ENCODE assay signal across 1 cellular context in the genomic region with DNA sequence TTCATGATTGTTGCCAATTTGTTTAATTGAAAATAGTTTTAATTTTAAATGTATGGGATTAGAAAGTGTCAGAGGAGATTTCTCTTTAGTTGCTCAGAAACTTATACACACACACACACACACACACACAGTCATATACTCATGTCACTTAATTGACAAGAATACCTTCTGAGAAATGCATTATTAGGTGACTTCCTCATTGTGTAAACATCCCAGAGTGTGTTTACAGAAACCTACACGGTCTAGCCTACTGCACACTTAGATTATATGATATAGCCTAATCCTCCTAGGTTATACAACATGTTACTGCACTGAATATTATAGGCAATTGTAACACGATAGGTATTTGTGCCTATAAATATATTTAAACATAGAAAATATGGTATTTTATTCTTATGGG.
TF ChIP-seq lines count a peak whose summit lies in the region.

No MANE protein-coding gene starts in this region.

TF ChIP-seq in H1, 55 proteins besides CTCF, POLR2A, EP300 and RAD21 (continued from another document):
- TF ChIP-seq, protein P1, sequence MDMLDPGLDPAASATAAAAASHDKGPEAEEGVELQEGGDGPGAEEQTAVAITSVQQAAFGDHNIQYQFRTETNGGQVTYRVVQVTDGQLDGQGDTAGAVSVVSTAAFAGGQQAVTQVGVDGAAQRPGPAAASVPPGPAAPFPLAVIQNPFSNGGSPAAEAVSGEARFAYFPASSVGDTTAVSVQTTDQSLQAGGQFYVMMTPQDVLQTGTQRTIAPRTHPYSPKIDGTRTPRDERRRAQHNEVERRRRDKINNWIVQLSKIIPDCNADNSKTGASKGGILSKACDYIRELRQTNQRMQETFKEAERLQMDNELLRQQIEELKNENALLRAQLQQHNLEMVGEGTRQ (IDR thresholded peaks at IDR 0.05; ENCODE audit: low read length): no peak
- TF ChIP-seq SIX5 (IDR thresholded peaks at IDR 0.05; ENCODE audit: low read depth, low read length) (no peak), EZH2 (IDR thresholded peaks at IDR 0.05; ENCODE audit: low read depth, low read length, severe bottlenecking) (no peak), TEAD4 (IDR thresholded peaks at IDR 0.05; ENCODE audit: low read depth, low read length) (no peak)
- TF ChIP-seq, protein P2, sequence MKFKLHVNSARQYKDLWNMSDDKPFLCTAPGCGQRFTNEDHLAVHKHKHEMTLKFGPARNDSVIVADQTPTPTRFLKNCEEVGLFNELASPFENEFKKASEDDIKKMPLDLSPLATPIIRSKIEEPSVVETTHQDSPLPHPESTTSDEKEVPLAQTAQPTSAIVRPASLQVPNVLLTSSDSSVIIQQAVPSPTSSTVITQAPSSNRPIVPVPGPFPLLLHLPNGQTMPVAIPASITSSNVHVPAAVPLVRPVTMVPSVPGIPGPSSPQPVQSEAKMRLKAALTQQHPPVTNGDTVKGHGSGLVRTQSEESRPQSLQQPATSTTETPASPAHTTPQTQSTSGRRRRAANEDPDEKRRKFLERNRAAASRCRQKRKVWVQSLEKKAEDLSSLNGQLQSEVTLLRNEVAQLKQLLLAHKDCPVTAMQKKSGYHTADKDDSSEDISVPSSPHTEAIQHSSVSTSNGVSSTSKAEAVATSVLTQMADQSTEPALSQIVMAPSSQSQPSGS (IDR thresholded peaks at IDR 0.05; ENCODE audit: low read length): no peak
